ENCODE assay signal across 10 cellular contexts in genomic region chr5:78362220-78362619, GRCh38. TPM values are rescaled to one million over a fixed set of nuclear protein-coding genes. Genes with fewer than 3 reads are reported as not detected.
DNase-seq lines count a peak whose midpoint lies in the region; ATAC-seq and TF ChIP-seq lines count a peak whose summit lies in the region.
"Had no signal": no experiment of that assay in that cellular context is flagged by ENCODE, and none has a peak within 500 bp of the region (broad histone marks: within the 10 kb centered on the region; RNA-seq: fewer than 3 reads in every experiment).

No MANE protein-coding gene starts in this region.

- ATAC-seq in CD8-positive, alpha-beta T cell = no peak
- no peak for ATAC-seq in naive thymus-derived CD8-positive, alpha-beta T cell
- ATAC-seq in HG02840 (IDR thresholded peaks at IDR 0.05; ENCODE audit: low FRiP score, unreplicated experiment) = no peak

- H3K27ac Mint-ChIP-seq in CD8-positive, alpha-beta T cell = no peak overlapping the region
- H3K27ac Mint-ChIP-seq in activated T-helper 2 cell treated with anti-CD3 and anti-CD28 coated beads, Interferon-gamma antibody, Interleukin-2, Interleukin-4, amounts not matched to agents 10 μg/mL and 5 μg/mL and 100 μg/mL, durations not matched to agents 14 hours and 24 hours and 36 hours = no peak overlapping the region
- H3K27ac Mint-ChIP-seq in naive thymus-derived CD8-positive, alpha-beta T cell = peak overlapping the region in 8 of 10 donors; percentile 3 to 98 (median 78)

- H3K4me1 ChIP-seq in CD8-positive, alpha-beta T cell (ENCODE audit: insufficient read depth, low read length) = peaks cover 27% of the 10 kb centered on the region
- H3K4me1 ChIP-seq in ovary (ENCODE audit: insufficient read depth) = peaks cover 5% of the 10 kb centered on the region
- H3K4me1 ChIP-seq in right atrium auricular region = peaks cover 0 to 25% of the 10 kb centered on the region in 2 donors

- WGBS in ovary, 3 donors = 56 to 64% (median 62%) methylated on average over 3 of the region's 3 CpGs

- no peaks in the 10 kb centered on the region for H3K36me3 ChIP-seq in CD8-positive, alpha-beta T cell (ENCODE audit: insufficient read depth, low read length)
- H3K36me3 ChIP-seq in ovary (no peaks in the 10 kb centered on the region), right atrium auricular region (no peaks in the 10 kb centered on the region)
- H3K36me3 ChIP-seq: esophagus muscularis mucosa had no signal

- no peak for TF ChIP-seq EP300 in ovary (IDR thresholded peaks at IDR 0.05)

- peaks cover 51% of the 10 kb centered on the region for H3K4me1 Mint-ChIP-seq in CD8-positive, alpha-beta T cell (ENCODE audit: low read depth)
- peaks cover 29% of the 10 kb centered on the region for H3K4me1 Mint-ChIP-seq in activated T-helper 2 cell treated with anti-CD3 and anti-CD28 coated beads, Interferon-gamma antibody, Interleukin-2, Interleukin-4, amounts not matched to agents 10 μg/mL and 5 μg/mL and 100 μg/mL, durations not matched to agents 14 hours and 24 hours and 36 hours (ENCODE audit: low read depth)
- peaks cover 21 to 61% (median 54%) of the 10 kb centered on the region in 4 donors for H3K4me1 Mint-ChIP-seq in naive thymus-derived CD8-positive, alpha-beta T cell

- no peak for TF ChIP-seq POLR2A in ovary (IDR thresholded peaks at IDR 0.05)

- intact Hi-C loops in CD8-positive, alpha-beta T cell (cut with DNase I, micrococcal nuclease) = loop anchor here (5.0 kb wide), 5 partner anchors 620 to 1335 kb away; partner anchors contain the start of genes HOMER1 (in 1 of the 2), JMY (in 1 of the 2) and ZBED3 (in 1 of the 2)
- intact Hi-C loops in activated T-helper 2 cell treated with anti-CD3 and anti-CD28 coated beads, Interferon-gamma antibody, Interleukin-2, Interleukin-4, amounts not matched to agents 10 μg/mL and 5 μg/mL and 100 μg/mL, durations not matched to agents 14 hours and 24 hours and 36 hours (cut with micrococcal nuclease) = no loop called here
- intact Hi-C loops in ovary (cut with DNase I) = loop anchor here in 3 of 4 donors (5.0 kb wide), 2 partner anchors 65 to 70 kb away; partner anchors contain the start of gene AP3B1 (in 2 of the 3)

- no peaks in the 10 kb centered on the region for H3K27me3 ChIP-seq in CD8-positive, alpha-beta T cell (ENCODE audit: insufficient read depth, low read length)
- H3K27me3 ChIP-seq in ovary (no peaks in the 10 kb centered on the region), right atrium auricular region (no peaks in the 10 kb centered on the region)
- H3K27me3 ChIP-seq: esophagus muscularis mucosa had no signal

- POLR2A ChIA-PET in CD8-positive, alpha-beta T cell (lab: Charles Lee) = interaction anchor here (4.7 kb wide), 1 partner anchor 67 kb away, joined by 107 read pairs; the partner anchor contains the start of gene AP3B1
- POLR2A ChIA-PET in naive thymus-derived CD8-positive, alpha-beta T cell (lab: Charles Lee) = no interaction called here

- H3K9me3 Mint-ChIP-seq in CD8-positive, alpha-beta T cell = no peaks in the 10 kb centered on the region
- no peaks in the 10 kb centered on the region for H3K9me3 Mint-ChIP-seq in activated T-helper 2 cell treated with anti-CD3 and anti-CD28 coated beads, Interferon-gamma antibody, Interleukin-2, Interleukin-4, amounts not matched to agents 10 μg/mL and 5 μg/mL and 100 μg/mL, durations not matched to agents 14 hours and 24 hours and 36 hours
- no peaks in the 10 kb centered on the region for H3K9me3 Mint-ChIP-seq in naive thymus-derived CD8-positive, alpha-beta T cell

- CTCF ChIA-PET in CD8-positive, alpha-beta T cell (lab: Charles Lee) = interaction anchor here (0.6 kb wide), 1 partner anchor 66 kb away, joined by 3 read pairs; no protein-coding TSS in a partner anchor

- H3K4me3 ChIP-seq in CD8-positive, alpha-beta T cell (ENCODE audit: low read depth, low read length) = no peak overlapping the region
- no peak overlapping the region for H3K4me3 ChIP-seq in ovary
- no peak overlapping the region for H3K4me3 ChIP-seq in right atrium auricular region

- DNase-seq in CD8-positive, alpha-beta T cell = no peak
- DNase-seq in HT-29 (ENCODE audit: low spot score) = peak; percentile 9
- DNase-seq in activated T-helper 2 cell treated with anti-CD3 and anti-CD28 coated beads, Interferon-gamma antibody, Interleukin-2, Interleukin-4, amounts not matched to agents 10 μg/mL and 5 μg/mL and 100 μg/mL, durations not matched to agents 14 hours and 24 hours and 36 hours (ENCODE audit: low spot score) = no peak
- DNase-seq in naive thymus-derived CD8-positive, alpha-beta T cell = no peak
- DNase-seq in ovary = no peak
- DNase-seq in anterior cingulate cortex (lab: John Stamatoyannopoulos, UW) = no peak
- no peak for DNase-seq in right atrium auricular region (ENCODE audit: low spot score)
- DNase-seq: Right ventricle myocardium superior had no signal

- no peaks in the 10 kb centered on the region for H3K27me3 Mint-ChIP-seq in CD8-positive, alpha-beta T cell (ENCODE audit: low read depth)
- H3K27me3 Mint-ChIP-seq in activated T-helper 2 cell treated with anti-CD3 and anti-CD28 coated beads, Interferon-gamma antibody, Interleukin-2, Interleukin-4, amounts not matched to agents 10 μg/mL and 5 μg/mL and 100 μg/mL, durations not matched to agents 14 hours and 24 hours and 36 hours (ENCODE audit: low read depth) = no peaks in the 10 kb centered on the region
- no peaks in the 10 kb centered on the region for H3K27me3 Mint-ChIP-seq in naive thymus-derived CD8-positive, alpha-beta T cell

- peak overlapping the region; percentile 86 for H3K4me3 Mint-ChIP-seq in CD8-positive, alpha-beta T cell
- peak overlapping the region; percentile 40 for H3K4me3 Mint-ChIP-seq in activated T-helper 2 cell treated with anti-CD3 and anti-CD28 coated beads, Interferon-gamma antibody, Interleukin-2, Interleukin-4, amounts not matched to agents 10 μg/mL and 5 μg/mL and 100 μg/mL, durations not matched to agents 14 hours and 24 hours and 36 hours (ENCODE audit: low read depth)
- peak overlapping the region; percentile 11 to 98 (median 95) for H3K4me3 Mint-ChIP-seq in naive thymus-derived CD8-positive, alpha-beta T cell

- H3K9me3 ChIP-seq in CD8-positive, alpha-beta T cell (ENCODE audit: low read length) = no peaks in the 10 kb centered on the region
- H3K9me3 ChIP-seq in ovary = no peaks in the 10 kb centered on the region
- no peaks in the 10 kb centered on the region for H3K9me3 ChIP-seq in right atrium auricular region
- H3K9me3 ChIP-seq: esophagus muscularis mucosa had no signal

- H3K36me3 Mint-ChIP-seq in CD8-positive, alpha-beta T cell = peaks cover 9% of the 10 kb centered on the region
- H3K36me3 Mint-ChIP-seq in activated T-helper 2 cell treated with anti-CD3 and anti-CD28 coated beads, Interferon-gamma antibody, Interleukin-2, Interleukin-4, amounts not matched to agents 10 μg/mL and 5 μg/mL and 100 μg/mL, durations not matched to agents 14 hours and 24 hours and 36 hours (ENCODE audit: low read depth) = peaks cover 21% of the 10 kb centered on the region
- H3K36me3 Mint-ChIP-seq in naive thymus-derived CD8-positive, alpha-beta T cell = peaks cover 0 to 5% (median 0%) of the 10 kb centered on the region in 3 donors

- TF ChIP-seq CTCF in CD8-positive, alpha-beta T cell (IDR thresholded peaks at IDR 0.05) = no peak
- TF ChIP-seq CTCF in ovary (IDR thresholded peaks at IDR 0.05) = no peak
- no peak for TF ChIP-seq CTCF in right atrium auricular region (IDR thresholded peaks at IDR 0.05)

- H3K27ac ChIP-seq in CD8-positive, alpha-beta T cell (ENCODE audit: low read depth, low read length) = no peak overlapping the region
- no peak overlapping the region for H3K27ac ChIP-seq in ovary
- H3K27ac ChIP-seq in right atrium auricular region = no peak overlapping the region

RNA-seq across cellular contexts. Expression of gene SCAMP1, which starts 1.8 kb away (rescaled TPM):
- total RNA-seq in CD8-positive, alpha-beta T cell = 10 to 100 TPM; 19.2 to 20.3 TPM
- 10.9 and 12.7 TPM in 2 replicates for total RNA-seq in HT-29 (2014; rRNA removed; shearing (Covaris generic))
- total RNA-seq in activated T-helper 2 cell treated with anti-CD3 and anti-CD28 coated beads, Interferon-gamma antibody, Interleukin-2, Interleukin-4, amounts not matched to agents 10 μg/mL and 5 μg/mL and 100 μg/mL, durations not matched to agents 14 hours and 24 hours and 36 hours = 17.1 and 17.7 TPM in 2 replicates
- total RNA-seq in naive thymus-derived CD8-positive, alpha-beta T cell = 10 to 100 TPM; 24.5 to 26.4 TPM
- polyA plus RNA-seq in naive thymus-derived CD8-positive, alpha-beta T cell = 10 to 100 TPM; 22.0 to 29.3 (median 26.5) TPM
- total RNA-seq in ovary = 10 to 100 TPM; 26.9 to 38.8 (median 35.7) TPM
- polyA plus RNA-seq in ovary = 10 to 100 TPM; 13.6 to 27.1 TPM
- total RNA-seq in right atrium auricular region = 10 to 100 TPM; 21.0 to 39.3 TPM

Comparison
In these comparisons a context has a peak if more than half of its experiments do, and no peak if none do; other contexts are left out.
1. H3K27ac Mint-ChIP-seq: peak in naive thymus-derived CD8-positive, alpha-beta T cell (8 of 10); none in CD8-positive, alpha-beta T cell (single experiment) and activated T-helper 2 cell treated with anti-CD3 and anti-CD28 coated beads, Interferon-gamma antibody, Interleukin-2, Interleukin-4, amounts not matched to agents 10 μg/mL and 5 μg/mL and 100 μg/mL, durations not matched to agents 14 hours and 24 hours and 36 hours (single experiment).
2. H3K4me3 Mint-ChIP-seq: peak in every context shown above with its lines; median percentile 95 in naive thymus-derived CD8-positive, alpha-beta T cell; 86 in CD8-positive, alpha-beta T cell; 40 in activated T-helper 2 cell treated with anti-CD3 and anti-CD28 coated beads, Interferon-gamma antibody, Interleukin-2, Interleukin-4, amounts not matched to agents 10 μg/mL and 5 μg/mL and 100 μg/mL, durations not matched to agents 14 hours and 24 hours and 36 hours.